In genomic region chr6:149028767-149029405, GRCh38 we compare ENCODE assay signal across 7 cellular contexts.
DNase-seq lines count a peak whose midpoint lies in the region; ATAC-seq and TF ChIP-seq lines count a peak whose summit lies in the region.

No MANE protein-coding gene starts in this region.

- ATAC-seq in gastrocnemius medialis (peak; percentile 64 to 84), GM21576 (IDR thresholded peaks at IDR 0.05; ENCODE audit: unreplicated experiment) (no peak)

- peak; percentile 65 to 96 (median 82) for DNase-seq in NCI-H1417 (lab: John Stamatoyannopoulos, UW)
- DNase-seq in SK-N-MC (ENCODE audit: low read depth, low spot score), result peak; percentile 96
- peak; percentile 97 for DNase-seq in adipocyte (ENCODE audit: low read depth)
- DNase-seq in left ventricle myocardium inferior, result no peak
- peak in 1 of 2 donors; percentile 40 for DNase-seq in gastrocnemius medialis

- peak; percentile 29; the same call in 1 of the 2 replicates for TF ChIP-seq CTCF in GM12874 (IDR thresholded peaks at IDR 0.05; ENCODE audit: insufficient read depth, low read depth, low read length)
- TF ChIP-seq CTCF in left ventricle myocardium inferior (IDR thresholded peaks at IDR 0.05; ENCODE audit: borderline replicate concordance), result peak; percentile 77
- TF ChIP-seq CTCF in gastrocnemius medialis (IDR thresholded peaks at IDR 0.05 in 4 of 5, conservative IDR thresholded peaks at IDR 0.05 in 1 of 5), result peak; percentile 69 to 81 (median 71)

- H3K27ac ChIP-seq in SK-N-MC (no peak overlapping the region), left ventricle myocardium inferior (replicated peaks) (no peak overlapping the region), gastrocnemius medialis (no peak overlapping the region)

- H3K36me3 ChIP-seq in SK-N-MC (ENCODE audit: insufficient read depth, low read length), result no peaks in the 10 kb centered on the region
- no peaks in the 10 kb centered on the region for H3K36me3 ChIP-seq in adipocyte (ENCODE audit: control insufficient read depth, insufficient read depth, low read length, severe bottlenecking)
- H3K36me3 ChIP-seq in left ventricle myocardium inferior, result no peaks in the 10 kb centered on the region
- no peaks in the 10 kb centered on the region for H3K36me3 ChIP-seq in gastrocnemius medialis

- H3K9ac ChIP-seq in SK-N-MC (ENCODE audit: insufficient read length) (peak overlapping the region; percentile 25), adipocyte (ENCODE audit: low read length) (no peak overlapping the region)

- in situ Hi-C loops in gastrocnemius medialis (cut with MboI; ENCODE audit: low sequenced_read_pairs in 4 of 4), result loop anchor here in 1 of 4 donors (10.0 kb wide), 1 partner anchor 486 kb away; no protein-coding TSS in a partner anchor

- no peaks in the 10 kb centered on the region; the same call in 1 of the 2 replicates for H3K9me3 ChIP-seq in SK-N-MC (ENCODE audit: low read depth, low read length)
- H3K9me3 ChIP-seq in adipocyte (ENCODE audit: control insufficient read depth, low read length), result no peaks in the 10 kb centered on the region
- H3K9me3 ChIP-seq in left ventricle myocardium inferior (replicated peaks), result peaks cover 5% of the 10 kb centered on the region
- no peaks in the 10 kb centered on the region for H3K9me3 ChIP-seq in gastrocnemius medialis

- no peaks in the 10 kb centered on the region for H3K27me3 ChIP-seq in adipocyte (replicated peaks; ENCODE audit: control insufficient read depth, insufficient read depth, low read length)
- H3K27me3 ChIP-seq in left ventricle myocardium inferior (ENCODE audit: low read depth), result no peaks in the 10 kb centered on the region
- no peaks in the 10 kb centered on the region for H3K27me3 ChIP-seq in gastrocnemius medialis

- no peak overlapping the region for H3K4me3 ChIP-seq in SK-N-MC
- H3K4me3 ChIP-seq in adipocyte (ENCODE audit: low read length), result no peak overlapping the region
- no peak overlapping the region for H3K4me3 ChIP-seq in left ventricle myocardium inferior
- H3K4me3 ChIP-seq in gastrocnemius medialis, result no peak overlapping the region

- H3K4me1 ChIP-seq in adipocyte (ENCODE audit: control insufficient read depth, insufficient read depth, low read length), result peaks cover 33% of the 10 kb centered on the region
- H3K4me1 ChIP-seq in left ventricle myocardium inferior, result peaks cover 6% of the 10 kb centered on the region
- peaks cover 0 to 6% of the 10 kb centered on the region in 2 donors for H3K4me1 ChIP-seq in gastrocnemius medialis

- TF ChIP-seq POLR2A in gastrocnemius medialis (IDR thresholded peaks at IDR 0.05), result no peak

- intact Hi-C loops in left ventricle myocardium inferior (cut with micrococcal nuclease) (loop anchor here (5.0 kb wide), 1 partner anchor 408 kb away; no protein-coding TSS in a partner anchor), gastrocnemius medialis (cut with DNase I; ENCODE audit: low total_unique reads) (loop anchor here (1.0 to 2.0 kb wide), 2 partner anchors 403 to 488 kb away; no protein-coding TSS in a partner anchor)
